In the genomic region with DNA sequence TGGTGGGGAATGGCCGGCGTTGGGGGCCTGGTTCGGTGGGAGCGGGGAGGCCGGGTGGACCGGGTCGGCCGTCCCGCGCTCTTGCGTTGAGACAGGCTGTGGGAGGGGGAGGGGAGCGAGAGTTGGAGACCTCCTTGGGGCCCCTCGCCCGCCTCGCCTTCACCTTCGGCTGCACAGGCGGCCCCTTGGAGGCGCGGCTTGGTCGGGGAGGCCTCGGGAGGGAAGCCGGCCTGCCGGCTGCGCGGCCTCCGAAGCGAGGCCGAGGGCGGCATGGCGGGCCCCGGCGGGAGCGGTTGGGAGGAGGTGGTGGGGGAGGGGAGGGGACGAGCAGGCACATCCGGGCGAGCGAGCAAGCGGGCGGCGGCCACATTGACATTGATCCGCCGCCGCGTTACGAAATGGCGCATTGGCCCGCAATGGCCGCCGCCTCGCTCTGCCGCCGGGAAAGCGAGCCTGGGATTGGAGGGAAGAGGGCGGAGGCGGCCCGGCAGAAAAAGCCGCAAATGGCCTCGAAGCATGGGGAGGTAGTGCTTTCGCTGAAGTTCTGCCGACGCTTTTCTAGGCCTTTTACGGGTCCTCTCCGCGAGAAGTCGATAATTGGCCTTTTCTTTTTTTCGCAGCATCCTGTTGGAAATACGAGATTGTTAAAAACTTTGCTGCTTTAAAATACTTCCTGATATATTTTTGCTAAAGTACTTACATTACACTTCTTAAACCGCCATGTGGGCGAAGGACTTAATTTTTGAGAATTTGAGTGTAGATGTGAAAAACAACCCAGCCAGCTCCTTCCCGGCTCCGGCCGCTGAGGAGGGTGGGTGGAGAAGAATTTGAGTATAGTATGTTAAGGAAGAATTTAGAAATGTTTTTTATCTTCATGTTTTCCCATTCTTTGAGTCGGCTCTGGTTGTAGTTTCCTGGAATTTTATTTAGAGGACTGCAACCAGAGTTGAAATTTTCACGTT, we compare ENCODE assay signal across 8 cellular contexts. TPM values are rescaled to one million over a fixed set of nuclear protein-coding genes. Genes with fewer than 3 reads are reported as not detected.
DNase-seq lines count a peak whose midpoint lies in the region; TF ChIP-seq lines count a peak whose summit lies in the region.

No MANE protein-coding gene starts in this region.

- H3K9me3 ChIP-seq in ES-I3 (ENCODE audit: control insufficient read depth, insufficient read depth, low read length), result no peaks in the 10 kb centered on the region
- H3K9me3 ChIP-seq in neural progenitor cell (ENCODE audit: low read depth), result no peaks in the 10 kb centered on the region
- no peaks in the 10 kb centered on the region for H3K9me3 ChIP-seq in stomach

- peak overlapping the region; percentile 80 for H3K4me2 ChIP-seq in neural progenitor cell

- peak overlapping the region; percentile 74 for H2AFZ ChIP-seq in neural progenitor cell (replicated peaks)

- peaks cover 29% of the 10 kb centered on the region for H3K36me3 Mint-ChIP-seq in neural progenitor cell

- H3K36me3 ChIP-seq in ES-I3 (ENCODE audit: insufficient read depth, low read length) (peaks cover 24% of the 10 kb centered on the region), H7 (replicated peaks; ENCODE audit: control insufficient read depth, insufficient read depth, low read length) (peaks cover 19% of the 10 kb centered on the region), neural progenitor cell (peaks cover 18% of the 10 kb centered on the region), stomach (peaks cover 20 to 33% (median 32%) of the 10 kb centered on the region in 4 donors)

- TF ChIP-seq EP300 in stomach (IDR thresholded peaks at IDR 0.05), result no peak

- intact Hi-C loops in stomach (cut with DNase I; ENCODE audit: low total_unique reads), result loop anchor here (5.0 kb wide), 1 partner anchor 49 kb away; a partner anchor contains a TSS

- TF ChIP-seq CTCF in fibroblast of villous mesenchyme (IDR thresholded peaks at IDR 0.05; ENCODE audit: insufficient read depth, low read depth, low read length), result no peak
- TF ChIP-seq CTCF in neural progenitor cell (IDR thresholded peaks at IDR 0.05), result no peak
- TF ChIP-seq CTCF in stomach (IDR thresholded peaks at IDR 0.05), result no peak

- H3K9ac ChIP-seq in ES-I3 (ENCODE audit: low read depth, low read length) (peak overlapping the region; percentile 81), neural progenitor cell (peak overlapping the region; percentile 99)

- H3K27ac ChIP-seq in neural progenitor cell, result peak overlapping the region; percentile 99
- H3K27ac ChIP-seq in stomach, result peak overlapping the region; percentile 99 to 100 (median 100)

- peaks cover 48% of the 10 kb centered on the region for H3F3A ChIP-seq in neural progenitor cell (ENCODE audit: low read depth)

- H4K20me1 ChIP-seq in neural progenitor cell (ENCODE audit: low read depth), result peaks cover 51% of the 10 kb centered on the region

- H3K9me3 Mint-ChIP-seq in neural progenitor cell, result no peaks in the 10 kb centered on the region

- H3K4me3 ChIP-seq in H7 (ENCODE audit: insufficient read depth, low read depth, low read length) (peak overlapping the region; percentile 71), fibroblast of villous mesenchyme (ENCODE audit: low read depth, low read length) (peak overlapping the region; percentile 80), neural progenitor cell (peak overlapping the region; percentile 96), stomach (peak overlapping the region; percentile 56 to 92 (median 66))

- H3K4me1 Mint-ChIP-seq in neural progenitor cell, result peaks cover 26% of the 10 kb centered on the region

- H3K27ac Mint-ChIP-seq in neural progenitor cell, result peak overlapping the region; percentile 59

- peak; percentile 49; the same call in 1 of the 2 replicates for TF ChIP-seq POLR2A in Raji (IDR thresholded peaks at IDR 0.05; ENCODE audit: insufficient read depth, low read depth, low read length)
- no peak for TF ChIP-seq POLR2A in stomach (IDR thresholded peaks at IDR 0.05)

- peak; percentile 94 for DNase-seq in H7
- peak; percentile 93 for DNase-seq in LoVo (ENCODE audit: low spot score)
- peak; percentile 96 for DNase-seq in activated effector memory CD4-positive, alpha-beta T cell treated with anti-CD3 and anti-CD28 coated beads, Interleukin-2, amount 50 U/mL, for 16 hours
- DNase-seq in fibroblast of villous mesenchyme (ENCODE audit: low read depth), result peak; percentile 94
- peak; percentile 95 for DNase-seq in neural progenitor cell (ENCODE audit: low spot score)
- peak; percentile 95 for DNase-seq in stomach

- H3K27me3 Mint-ChIP-seq in neural progenitor cell (ENCODE audit: insufficient read depth, low read depth), result peaks cover 7% of the 10 kb centered on the region

- H3K4me3 Mint-ChIP-seq in neural progenitor cell, result peak overlapping the region; percentile 93

- peaks cover 78% of the 10 kb centered on the region for H3K79me2 ChIP-seq in neural progenitor cell (ENCODE audit: low read depth)

- H3K27me3 ChIP-seq in H7 (ENCODE audit: control insufficient read depth, insufficient read depth, low read length) (no peaks in the 10 kb centered on the region), neural progenitor cell (no peaks in the 10 kb centered on the region), stomach (no peaks in the 10 kb centered on the region)

- WGBS in stomach, 5 donors, result 0 to 1% (median 0%) methylated on average over 45 to 74 of the region's 74 CpGs

- H3K4me1 ChIP-seq in ES-I3 (ENCODE audit: insufficient read depth, low read length) (peaks cover 11% of the 10 kb centered on the region), neural progenitor cell (peaks cover 18% of the 10 kb centered on the region), stomach (peaks cover 43 to 59% (median 51%) of the 10 kb centered on the region in 4 donors)

RNA-seq across cellular contexts. Expression of a gene that starts 0.6 kb away (rescaled TPM):
- 55.4 and 77.6 TPM in 2 replicates for total RNA-seq in H7 (2014; rRNA removed; shearing (Covaris generic))
- total RNA-seq in fibroblast of villous mesenchyme (33.2 and 38.0 TPM in 2 replicates), neural progenitor cell (ENCODE audit: low replicate concordance) (85.0 and 107 TPM in 2 replicates), stomach (100 to 1,000 TPM in 1 of 5 donors, 10 to 100 TPM in 4; 22.6 to 178 (median 54.3) TPM)
- polyA plus RNA-seq in stomach, result 100 to 1,000 TPM; 116 to 187 (median 144) TPM

RNA-seq across cellular contexts. Expression of a gene that starts 51.4 kb away (rescaled TPM):
- total RNA-seq in H7 (2014; rRNA removed; shearing (Covaris generic)), result 19.2 and 23.6 TPM in 2 replicates
- total RNA-seq in fibroblast of villous mesenchyme (48.3 and 78.6 TPM in 2 replicates), neural progenitor cell (ENCODE audit: low replicate concordance) (13.9 and 17.7 TPM in 2 replicates), stomach (100 to 1,000 TPM in 4 of 5 donors, 10 to 100 TPM in 1; 37.1 to 223 (median 101) TPM)
- polyA plus RNA-seq in stomach, result 100 to 1,000 TPM in 2 of 3 donors, 10 to 100 TPM in 1; 84.6 to 144 (median 123) TPM

Comparison
In these comparisons a context has a peak if more than half of its experiments do, and no peak if none do; other contexts are left out.
1. Peak in every context shown above with its lines: DNase-seq, H3K4me3 ChIP-seq and H3K27ac ChIP-seq.